Comparison of ENCODE assay signal across 9 cellular contexts in genomic region chr4:99847362-99847976, GRCh38. TPM values are rescaled to one million over a fixed set of nuclear protein-coding genes. Genes with fewer than 3 reads are reported as not detected.
A peak's percentile ranks its signal among the peaks of the same experiment; 100 is the strongest.
DNase-seq lines count a peak whose midpoint lies in the region; ATAC-seq, FAIRE-seq and TF ChIP-seq lines count a peak whose summit lies in the region.
"Had no signal": no experiment of that assay in that cellular context is flagged by ENCODE, and none has a peak within 500 bp of the region (broad histone marks: within the 10 kb centered on the region; RNA-seq: fewer than 3 reads in every experiment).

No MANE protein-coding gene starts in this region.

- H3K27me3 ChIP-seq in right cardiac atrium (ENCODE audit: control insufficient read depth, insufficient read depth), result no peaks in the 10 kb centered on the region

- TF ChIP-seq CTCF in type B pancreatic cell (conservative IDR thresholded peaks at IDR 0.05) (no peak), glutamatergic neuron (IDR thresholded peaks at IDR 0.05; ENCODE audit: partially characterized antibody, unreplicated experiment) (no peak)

- peaks cover 0 to 5% of the 10 kb centered on the region in 2 donors for H3K9me3 Mint-ChIP-seq in activated naive CD4-positive, alpha-beta T cell treated with anti-CD3 and anti-CD28 coated beads, Interleukin-2, amount 50 U/mL, for 72 hours
- H3K9me3 Mint-ChIP-seq in type B pancreatic cell (no peaks in the 10 kb centered on the region), glutamatergic neuron (ENCODE audit: unreplicated experiment) (no peaks in the 10 kb centered on the region)

- DNase-seq in GM12892 (ENCODE audit: insufficient read length) (peak; percentile 25), right cardiac atrium (no peak), type B pancreatic cell (ENCODE audit: extremely low spot score, unreplicated experiment) (no peak), glutamatergic neuron (no peak), NCI-H2081 (lab: John Stamatoyannopoulos, UW) (no peak)
- DNase-seq in activated naive CD4-positive, alpha-beta T cell treated with anti-CD3 and anti-CD28 coated beads, Interleukin-2, amount 50 U/mL, for 72 hours (ENCODE audit: low spot score in 2 of 2), result peak in 1 of 2 donors; percentile 44

- TF ChIP-seq POLR2A in GM12892 (IDR thresholded peaks at IDR 0.05; ENCODE audit: low read depth, low read length), result no peak

- no peak overlapping the region for H3K27ac ChIP-seq in right cardiac atrium (ENCODE audit: low read length)

- intact Hi-C loops in right cardiac atrium (cut with DNase I), result no loop called here

- H3K4me1 Mint-ChIP-seq in type B pancreatic cell (ENCODE audit: unreplicated experiment) (no peaks in the 10 kb centered on the region), glutamatergic neuron (ENCODE audit: low read depth, unreplicated experiment) (no peaks in the 10 kb centered on the region)

- 88% methylated on average over 10 of the region's 10 CpGs for WGBS in right cardiac atrium

- H3K27ac Mint-ChIP-seq in activated naive CD4-positive, alpha-beta T cell treated with anti-CD3 and anti-CD28 coated beads, Interleukin-2, amount 50 U/mL, for 72 hours, result peak overlapping the region; percentile 98 to 100
- H3K27ac Mint-ChIP-seq in type B pancreatic cell (no peak overlapping the region), glutamatergic neuron (ENCODE audit: unreplicated experiment) (no peak overlapping the region)

- H3K4me3 Mint-ChIP-seq in type B pancreatic cell (no peak overlapping the region), glutamatergic neuron (ENCODE audit: unreplicated experiment) (no peak overlapping the region)

- no peak overlapping the region for H3K4me3 ChIP-seq in right cardiac atrium (ENCODE audit: low read length)
- H3K4me3 ChIP-seq: lung had no signal

- peak; percentile 59 for ATAC-seq in GM21360 (IDR thresholded peaks at IDR 0.05; ENCODE audit: unreplicated experiment)
- peak; percentile 61 for ATAC-seq in HG03432 (IDR thresholded peaks at IDR 0.05; ENCODE audit: unreplicated experiment)
- ATAC-seq in activated naive CD4-positive, alpha-beta T cell treated with anti-CD3 and anti-CD28 coated beads, Interleukin-2, amount 50 U/mL, for 72 hours, result peak; percentile 60 to 68
- ATAC-seq in right cardiac atrium, result no peak

- no peaks in the 10 kb centered on the region for H3K4me1 ChIP-seq in right cardiac atrium (ENCODE audit: control insufficient read depth, insufficient read depth, low read length)

- peaks cover 5 to 49% of the 10 kb centered on the region in 2 donors for H3K36me3 Mint-ChIP-seq in activated naive CD4-positive, alpha-beta T cell treated with anti-CD3 and anti-CD28 coated beads, Interleukin-2, amount 50 U/mL, for 72 hours
- H3K36me3 Mint-ChIP-seq in type B pancreatic cell (no peaks in the 10 kb centered on the region), glutamatergic neuron (ENCODE audit: unreplicated experiment) (no peaks in the 10 kb centered on the region)

- peak; percentile 97 for FAIRE-seq in GM12892 (lab: Jason Lieb, UNC)

- no peaks in the 10 kb centered on the region for H3K9me3 ChIP-seq in right cardiac atrium (ENCODE audit: control insufficient read depth, low read length)

- H3K27me3 Mint-ChIP-seq in type B pancreatic cell, result no peaks in the 10 kb centered on the region
- H3K27me3 Mint-ChIP-seq in glutamatergic neuron (ENCODE audit: unreplicated experiment), result no peaks in the 10 kb centered on the region

RNA-seq across cellular contexts. Expression of gene DAPP1, which starts 30.8 kb away (rescaled TPM):
- 40.2 TPM for polyA plus RNA-seq in GM12892 (2012; ENCODE audit: missing spikeins)
- total RNA-seq in activated naive CD4-positive, alpha-beta T cell treated with anti-CD3 and anti-CD28 coated beads, Interleukin-2, amount 50 U/mL, for 72 hours, result 10 to 100 TPM; 43.3 to 66.9 TPM
- total RNA-seq in right cardiac atrium, result 1 to 10 TPM in 1 of 4 donors, under 1 TPM in 3; 0.42 to 1.4 (median 0.71) TPM
- 0.16 TPM for polyA plus RNA-seq in right cardiac atrium
- 10.6 and 41.8 TPM in 2 replicates for total RNA-seq in type B pancreatic cell (ENCODE audit: low replicate concordance)
- not detected for total RNA-seq in glutamatergic neuron (ENCODE audit: unreplicated experiment)

RNA-seq across cellular contexts. Expression of gene LAMTOR3, which starts 46.8 kb away (rescaled TPM):
- 40.5 TPM for polyA plus RNA-seq in GM12892 (2012; ENCODE audit: missing spikeins)
- 10 to 100 TPM; 27.4 to 38.7 TPM for total RNA-seq in activated naive CD4-positive, alpha-beta T cell treated with anti-CD3 and anti-CD28 coated beads, Interleukin-2, amount 50 U/mL, for 72 hours
- 10 to 100 TPM; 24.9 to 38.3 (median 32.4) TPM for total RNA-seq in right cardiac atrium
- polyA plus RNA-seq in right cardiac atrium, result 46.7 TPM
- 47.1 and 54.0 TPM in 2 replicates for total RNA-seq in type B pancreatic cell (ENCODE audit: low replicate concordance)
- 39.1 TPM for total RNA-seq in glutamatergic neuron (ENCODE audit: unreplicated experiment)

Comparison
In these comparisons a context has a peak if more than half of its experiments do, and no peak if none do; other contexts are left out.
1. ATAC-seq: peak in GM21360 (single experiment), HG03432 (single experiment) and activated naive CD4-positive, alpha-beta T cell treated with anti-CD3 and anti-CD28 coated beads, Interleukin-2, amount 50 U/mL, for 72 hours (2 of 2); none in right cardiac atrium (0 of 2).
2. H3K27ac Mint-ChIP-seq: peak in activated naive CD4-positive, alpha-beta T cell treated with anti-CD3 and anti-CD28 coated beads, Interleukin-2, amount 50 U/mL, for 72 hours (2 of 2); none in type B pancreatic cell (single experiment) and glutamatergic neuron (single experiment).